In the genomic region with DNA sequence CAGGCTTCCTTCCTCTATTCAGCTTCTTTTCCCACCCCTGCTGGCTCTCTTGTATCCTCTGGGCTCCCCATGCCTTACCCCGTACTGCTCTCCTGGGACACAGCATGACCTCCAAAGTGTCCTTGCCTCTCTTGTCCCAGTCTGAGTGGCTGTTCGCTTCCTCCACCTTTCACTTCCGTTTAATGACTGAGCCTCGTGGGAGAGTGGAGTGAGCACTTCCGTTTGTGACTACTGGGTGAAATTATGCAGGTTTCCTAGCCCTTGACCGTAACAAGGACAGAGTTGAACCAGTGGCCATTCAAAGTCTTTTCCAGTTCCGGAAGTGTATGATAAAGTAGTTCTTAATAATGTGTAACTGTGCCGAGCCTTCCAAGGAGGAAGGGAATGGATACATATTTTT, we compare ENCODE assay signal across 9 cellular contexts.
DNase-seq lines count a peak whose midpoint lies in the region; ATAC-seq and TF ChIP-seq lines count a peak whose summit lies in the region.
"Had no signal": no experiment of that assay in that cellular context is flagged by ENCODE, and none has a peak within 500 bp of the region (broad histone marks: within the 10 kb centered on the region; RNA-seq: fewer than 3 reads in every experiment).

No MANE protein-coding gene starts in this region.

- H3K9ac ChIP-seq in endodermal cell (ENCODE audit: extremely low read depth, low read length, poor library complexity, severe bottlenecking) = no peak overlapping the region

- intact Hi-C loops in left ventricle myocardium inferior (cut with micrococcal nuclease) = no loop called here

- H3K4me3 ChIP-seq in left ventricle myocardium inferior (no peak overlapping the region), endodermal cell (ENCODE audit: low read length) (no peak overlapping the region)
- H3K4me3 ChIP-seq: psoas muscle had no signal

- H3K36me3 ChIP-seq in left ventricle myocardium inferior = no peaks in the 10 kb centered on the region
- no peaks in the 10 kb centered on the region for H3K36me3 ChIP-seq in endodermal cell (ENCODE audit: control insufficient read depth, insufficient read depth, low read length)

- DNase-seq in Daoy (ENCODE audit: low read depth) = peak; percentile 50
- DNase-seq in MV-4-11 (lab: John Stamatoyannopoulos, UW) = peak; percentile 71
- no peak for DNase-seq in left ventricle myocardium inferior
- DNase-seq in endodermal cell = no peak
- DNase-seq in NCI-H82 (lab: John Stamatoyannopoulos, UW) = no peak
- DNase-seq: psoas muscle had no signal

- no peaks in the 10 kb centered on the region for H3K9me3 Mint-ChIP-seq in endodermal cell

- H3K27ac Mint-ChIP-seq in endodermal cell = no peak overlapping the region

- TF ChIP-seq CTCF in left ventricle myocardium inferior (IDR thresholded peaks at IDR 0.05; ENCODE audit: borderline replicate concordance) (no peak), endodermal cell (conservative IDR thresholded peaks at IDR 0.05) (no peak)

- H3K27me3 ChIP-seq in left ventricle myocardium inferior (ENCODE audit: low read depth) (no peaks in the 10 kb centered on the region), endodermal cell (ENCODE audit: control insufficient read depth, insufficient read depth, low read length, poor library complexity, severe bottlenecking) (no peaks in the 10 kb centered on the region)

- H3K4me3 Mint-ChIP-seq in endodermal cell = no peak overlapping the region

- no peaks in the 10 kb centered on the region for H3K27me3 Mint-ChIP-seq in endodermal cell (ENCODE audit: insufficient read depth)

- peaks cover 98% of the 10 kb centered on the region for H3K4me1 ChIP-seq in left ventricle myocardium inferior
- peaks cover 4% of the 10 kb centered on the region for H3K4me1 ChIP-seq in endodermal cell (ENCODE audit: control insufficient read depth, insufficient read depth, low read length)

- H3K9me3 ChIP-seq in left ventricle myocardium inferior (replicated peaks) (no peaks in the 10 kb centered on the region), endodermal cell (ENCODE audit: control insufficient read depth, low read length) (no peaks in the 10 kb centered on the region)
- H3K9me3 ChIP-seq: psoas muscle had no signal

- no peaks in the 10 kb centered on the region for H3K36me3 Mint-ChIP-seq in endodermal cell (ENCODE audit: low read depth)

- 81 to 100% methylated on average over 2 to 7 of the region's 8 CpGs for WGBS in endodermal cell (ENCODE audit: insufficient coverage in 1 of 2, insufficient read length in 1 of 2), 2 experiments

- H3K4me1 Mint-ChIP-seq in endodermal cell = peaks cover 53% of the 10 kb centered on the region

- H3K27ac ChIP-seq in left ventricle myocardium inferior (replicated peaks) (peak overlapping the region; percentile 73), endodermal cell (ENCODE audit: low read depth, low read length) (no peak overlapping the region)
- H3K27ac ChIP-seq: psoas muscle had no signal

- ATAC-seq in GM21529 (IDR thresholded peaks at IDR 0.05; ENCODE audit: unreplicated experiment) (peak; percentile 86), GM21360 (IDR thresholded peaks at IDR 0.05; ENCODE audit: unreplicated experiment) (no peak), HG03025 (IDR thresholded peaks at IDR 0.05; ENCODE audit: low FRiP score, unreplicated experiment) (no peak)

Comparison
In these comparisons a context has a peak if more than half of its experiments do, and no peak if none do; other contexts are left out.
1. DNase-seq: peak in Daoy (single experiment) and MV-4-11 (single experiment); none in left ventricle myocardium inferior (single experiment), endodermal cell (single experiment) and NCI-H82 (single experiment).